In genomic region chr10:61779276-61779675, GRCh38 we compare ENCODE assay signal across 14 cellular contexts.
"Had no signal": no experiment of that assay in that cellular context is flagged by ENCODE, and none has a peak within 500 bp of the region (broad histone marks: within the 10 kb centered on the region; RNA-seq: fewer than 3 reads in every experiment).

No MANE protein-coding gene starts in this region.

- H3K9ac ChIP-seq: parathyroid adenoma had no signal

- H3K4me1 ChIP-seq: parathyroid adenoma had no signal

- ATAC-seq: left lobe of liver; naive thymus-derived CD8-positive, alpha-beta T cell had no signal

- H3K4me3 ChIP-seq: coronary artery, hepatocyte, mucosa of descending colon, skin epidermis, suprapubic skin, upper lobe of left lung had no signal

- H3K27me3 ChIP-seq: hepatocyte, suprapubic skin, upper lobe of left lung had no signal

- DNase-seq: activated effector memory CD4-positive, alpha-beta T cell treated with Interleukin-2 at 50 U/mL for 16 hours; activated T-cell treated with anti-CD3 and anti-CD28 coated beads, Interleukin-2, amount 50 U/mL, for 4 hours; caudate nucleus; naive thymus-derived CD8-positive, alpha-beta T cell; stimulated activated CD4-positive, alpha-beta T cell treated with anti-CD3 and anti-CD28 coated beads, Interleukin-4, amount 100 ng/mL, for 4 hours; T-helper 9 cell had no signal

- H2AFZ ChIP-seq: hepatocyte, parathyroid adenoma had no signal

- H3K9me3 ChIP-seq: mucosa of descending colon, suprapubic skin, upper lobe of left lung had no signal

- H3K4me2 ChIP-seq: hepatocyte had no signal

- H3K27ac ChIP-seq: coronary artery, hepatocyte, parathyroid adenoma, suprapubic skin, upper lobe of left lung had no signal

- H3K79me2 ChIP-seq: hepatocyte, parathyroid adenoma had no signal

- H3K36me3 ChIP-seq: suprapubic skin, upper lobe of left lung had no signal
